Comparison of ENCODE assay signal across 6 cellular contexts in the genomic region with DNA sequence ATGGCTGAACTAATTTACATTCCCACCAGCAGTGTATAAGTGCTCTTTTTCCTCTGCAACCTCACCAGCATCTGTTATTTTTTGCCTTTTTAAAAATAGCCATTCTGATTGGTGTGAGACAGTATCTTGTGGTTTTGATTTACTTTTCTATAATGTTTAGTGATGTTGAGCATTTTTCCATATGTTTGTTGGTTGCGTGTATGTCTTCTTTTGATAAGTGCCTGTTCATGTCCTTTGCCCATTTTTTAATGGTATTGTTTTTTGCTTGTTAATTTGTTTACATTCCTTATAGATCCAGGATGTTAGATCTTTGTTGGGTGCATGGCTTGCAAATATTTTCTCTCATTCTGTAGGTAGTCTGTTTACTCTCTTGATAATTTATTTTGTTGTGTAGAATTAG.
"Had no signal": no experiment of that assay in that cellular context is flagged by ENCODE, and none has a peak within 500 bp of the region (broad histone marks: within the 10 kb centered on the region; RNA-seq: fewer than 3 reads in every experiment).

No MANE protein-coding gene starts in this region.

- H3K27ac Mint-ChIP-seq: IgD-negative memory B cell had no signal

- DNase-seq: IMR-90, KBM-7, KG1 had no signal

- H3K4me3 Mint-ChIP-seq: IgD-negative memory B cell had no signal

- H3K36me3 Mint-ChIP-seq: IgD-negative memory B cell had no signal

- ATAC-seq: HepG2, K562 had no signal

- H3K4me1 Mint-ChIP-seq: IgD-negative memory B cell had no signal
